Comparison of ENCODE assay signal across 1 cellular context in genomic region chr19:8445488-8446001, GRCh38.
A peak's percentile ranks its signal among the peaks of the same experiment; 100 is the strongest.
TF ChIP-seq lines count a peak whose summit lies in the region.

No MANE protein-coding gene starts in this region.

TF ChIP-seq in K562, 482 proteins besides CTCF, POLR2A, EP300 and RAD21 (continued from another document):
- 0 out of 4 replicates have a peak, but pooled peaks of 1 of the 2 experiments have one; percentile 21 for TF ChIP-seq ZNF639 (CRISPR knock-in tag; conservative IDR thresholded peaks at IDR 0.05 in 1 of 2, IDR thresholded peaks at IDR 0.05 in 1 of 2)
- TF ChIP-seq SRF (CRISPR knock-in tag; IDR thresholded peaks at IDR 0.05) = 0 out of 4 replicates have a peak, but pooled peaks of 1 of the 2 experiments have one; percentile 6
- TF ChIP-seq, protein P1, sequence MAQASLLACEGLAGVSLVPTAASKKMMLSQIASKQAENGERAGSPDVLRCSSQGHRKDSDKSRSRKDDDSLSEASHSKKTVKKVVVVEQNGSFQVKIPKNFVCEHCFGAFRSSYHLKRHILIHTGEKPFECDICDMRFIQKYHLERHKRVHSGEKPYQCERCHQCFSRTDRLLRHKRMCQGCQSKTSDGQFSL (CRISPR knock-in tag; IDR thresholded peaks at IDR 0.05) = no peak
- TF ChIP-seq, protein P1 (tag; IDR thresholded peaks at IDR 0.05) = peak in 1 of 2 experiments; percentile 54; a peak in 1 of 4 replicates
- TF ChIP-seq GABPB2 (CRISPR knock-in tag; conservative IDR thresholded peaks at IDR 0.05) = no peak
- TF ChIP-seq, protein P2, sequence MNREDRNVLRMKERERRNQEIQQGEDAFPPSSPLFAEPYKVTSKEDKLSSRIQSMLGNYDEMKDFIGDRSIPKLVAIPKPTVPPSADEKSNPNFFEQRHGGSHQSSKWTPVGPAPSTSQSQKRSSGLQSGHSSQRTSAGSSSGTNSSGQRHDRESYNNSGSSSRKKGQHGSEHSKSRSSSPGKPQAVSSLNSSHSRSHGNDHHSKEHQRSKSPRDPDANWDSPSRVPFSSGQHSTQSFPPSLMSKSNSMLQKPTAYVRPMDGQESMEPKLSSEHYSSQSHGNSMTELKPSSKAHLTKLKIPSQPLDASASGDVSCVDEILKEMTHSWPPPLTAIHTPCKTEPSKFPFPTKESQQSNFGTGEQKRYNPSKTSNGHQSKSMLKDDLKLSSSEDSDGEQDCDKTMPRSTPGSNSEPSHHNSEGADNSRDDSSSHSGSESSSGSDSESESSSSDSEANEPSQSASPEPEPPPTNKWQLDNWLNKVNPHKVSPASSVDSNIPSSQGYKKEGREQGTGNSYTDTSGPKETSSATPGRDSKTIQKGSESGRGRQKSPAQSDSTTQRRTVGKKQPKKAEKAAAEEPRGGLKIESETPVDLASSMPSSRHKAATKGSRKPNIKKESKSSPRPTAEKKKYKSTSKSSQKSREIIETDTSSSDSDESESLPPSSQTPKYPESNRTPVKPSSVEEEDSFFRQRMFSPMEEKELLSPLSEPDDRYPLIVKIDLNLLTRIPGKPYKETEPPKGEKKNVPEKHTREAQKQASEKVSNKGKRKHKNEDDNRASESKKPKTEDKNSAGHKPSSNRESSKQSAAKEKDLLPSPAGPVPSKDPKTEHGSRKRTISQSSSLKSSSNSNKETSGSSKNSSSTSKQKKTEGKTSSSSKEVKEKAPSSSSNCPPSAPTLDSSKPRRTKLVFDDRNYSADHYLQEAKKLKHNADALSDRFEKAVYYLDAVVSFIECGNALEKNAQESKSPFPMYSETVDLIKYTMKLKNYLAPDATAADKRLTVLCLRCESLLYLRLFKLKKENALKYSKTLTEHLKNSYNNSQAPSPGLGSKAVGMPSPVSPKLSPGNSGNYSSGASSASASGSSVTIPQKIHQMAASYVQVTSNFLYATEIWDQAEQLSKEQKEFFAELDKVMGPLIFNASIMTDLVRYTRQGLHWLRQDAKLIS (CRISPR knock-in tag; IDR thresholded peaks at IDR 0.05) = 0 out of 2 replicates have a peak, but pooled peaks have one; percentile 1
- no peak for TF ChIP-seq NCOA2 (IDR thresholded peaks at IDR 0.05; ENCODE audit: partially characterized antibody in 2 of 2)
- TF ChIP-seq E2F1 (CRISPR knock-in tag; IDR thresholded peaks at IDR 0.05) = no peak
- TF ChIP-seq SIN3A (IDR thresholded peaks at IDR 0.05; ENCODE audit: borderline replicate concordance in 2 of 2, control insufficient read depth in 1 of 2, low read depth in 2 of 2, low read length in 2 of 2) = peak; percentile 53 to 60; a peak in 1 of 4 replicates
- no peak for TF ChIP-seq GABPB1 (CRISPR knock-in tag; IDR thresholded peaks at IDR 0.05)
- TF ChIP-seq RBBP5 (IDR thresholded peaks at IDR 0.05; ENCODE audit: borderline replicate concordance, insufficient read depth, low read length, poor library complexity, severe bottlenecking) = peak; percentile 33
- TF ChIP-seq MAZ (CRISPR knock-in tag; conservative IDR thresholded peaks at IDR 0.05 in 1 of 2, IDR thresholded peaks at IDR 0.05 in 1 of 2) = peak in 1 of 2 experiments; percentile 33; a peak in 1 of 4 replicates
- no peak for TF ChIP-seq ZBTB8A (IDR thresholded peaks at IDR 0.05; ENCODE audit: partially characterized antibody)
- no peak for TF ChIP-seq SRSF3 (IDR thresholded peaks at IDR 0.05; ENCODE audit: insufficient read depth, low read length)
- TF ChIP-seq GABPA (tag; conservative IDR thresholded peaks at IDR 0.05; ENCODE audit: low read depth) = 0 out of 2 replicates have a peak, but pooled peaks have one; percentile 8
- TF ChIP-seq FOSL1 (tag; conservative IDR thresholded peaks at IDR 0.05) = 0 out of 2 replicates have a peak, but pooled peaks have one; percentile 4
- TF ChIP-seq CHD1 (IDR thresholded peaks at IDR 0.05; ENCODE audit: low read length) = peak; percentile 76
- no peak for TF ChIP-seq ZNF79 (CRISPR knock-in tag; IDR thresholded peaks at IDR 0.05; ENCODE audit: low read depth)
- TF ChIP-seq ELK3 (CRISPR knock-in tag; IDR thresholded peaks at IDR 0.05) = no peak
- peak; percentile 55 to 56; a peak in 3 of 4 replicates for TF ChIP-seq MNT (conservative IDR thresholded peaks at IDR 0.05)
- TF ChIP-seq NFIC (IDR thresholded peaks at IDR 0.05) = peak; percentile 38; the same call in 1 of the 2 replicates
- TF ChIP-seq PCBP2 (IDR thresholded peaks at IDR 0.05; ENCODE audit: low read depth, low read length, poor library complexity, severe bottlenecking) = no peak
- TF ChIP-seq, protein P3, sequence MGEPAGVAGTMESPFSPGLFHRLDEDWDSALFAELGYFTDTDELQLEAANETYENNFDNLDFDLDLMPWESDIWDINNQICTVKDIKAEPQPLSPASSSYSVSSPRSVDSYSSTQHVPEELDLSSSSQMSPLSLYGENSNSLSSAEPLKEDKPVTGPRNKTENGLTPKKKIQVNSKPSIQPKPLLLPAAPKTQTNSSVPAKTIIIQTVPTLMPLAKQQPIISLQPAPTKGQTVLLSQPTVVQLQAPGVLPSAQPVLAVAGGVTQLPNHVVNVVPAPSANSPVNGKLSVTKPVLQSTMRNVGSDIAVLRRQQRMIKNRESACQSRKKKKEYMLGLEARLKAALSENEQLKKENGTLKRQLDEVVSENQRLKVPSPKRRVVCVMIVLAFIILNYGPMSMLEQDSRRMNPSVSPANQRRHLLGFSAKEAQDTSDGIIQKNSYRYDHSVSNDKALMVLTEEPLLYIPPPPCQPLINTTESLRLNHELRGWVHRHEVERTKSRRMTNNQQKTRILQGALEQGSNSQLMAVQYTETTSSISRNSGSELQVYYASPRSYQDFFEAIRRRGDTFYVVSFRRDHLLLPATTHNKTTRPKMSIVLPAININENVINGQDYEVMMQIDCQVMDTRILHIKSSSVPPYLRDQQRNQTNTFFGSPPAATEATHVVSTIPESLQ (CRISPR knock-in tag; IDR thresholded peaks at IDR 0.05) = peak; percentile 7; the same call in 1 of the 2 replicates
- peak; percentile 80; the same call in 1 of the 2 replicates for TF ChIP-seq KAT7 (CRISPR knock-in tag; IDR thresholded peaks at IDR 0.05; ENCODE audit: borderline replicate concordance)
- TF ChIP-seq, protein P4, sequence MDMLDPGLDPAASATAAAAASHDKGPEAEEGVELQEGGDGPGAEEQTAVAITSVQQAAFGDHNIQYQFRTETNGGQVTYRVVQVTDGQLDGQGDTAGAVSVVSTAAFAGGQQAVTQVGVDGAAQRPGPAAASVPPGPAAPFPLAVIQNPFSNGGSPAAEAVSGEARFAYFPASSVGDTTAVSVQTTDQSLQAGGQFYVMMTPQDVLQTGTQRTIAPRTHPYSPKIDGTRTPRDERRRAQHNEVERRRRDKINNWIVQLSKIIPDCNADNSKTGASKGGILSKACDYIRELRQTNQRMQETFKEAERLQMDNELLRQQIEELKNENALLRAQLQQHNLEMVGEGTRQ (CRISPR knock-in tag; IDR thresholded peaks at IDR 0.05) = no peak
- no peak for TF ChIP-seq ZNF174 (CRISPR knock-in tag; IDR thresholded peaks at IDR 0.05)
- no peak for TF ChIP-seq IFI16 (CRISPR knock-in tag; IDR thresholded peaks at IDR 0.05)
- peak; percentile 17 for TF ChIP-seq CCNT2 (IDR thresholded peaks at IDR 0.05; ENCODE audit: borderline replicate concordance, extremely low read depth, insufficient read length, low read depth, low read length)
- TF ChIP-seq ARID4B (CRISPR knock-in tag; IDR thresholded peaks at IDR 0.05) = peak; percentile 70
- TF ChIP-seq, protein P5, sequence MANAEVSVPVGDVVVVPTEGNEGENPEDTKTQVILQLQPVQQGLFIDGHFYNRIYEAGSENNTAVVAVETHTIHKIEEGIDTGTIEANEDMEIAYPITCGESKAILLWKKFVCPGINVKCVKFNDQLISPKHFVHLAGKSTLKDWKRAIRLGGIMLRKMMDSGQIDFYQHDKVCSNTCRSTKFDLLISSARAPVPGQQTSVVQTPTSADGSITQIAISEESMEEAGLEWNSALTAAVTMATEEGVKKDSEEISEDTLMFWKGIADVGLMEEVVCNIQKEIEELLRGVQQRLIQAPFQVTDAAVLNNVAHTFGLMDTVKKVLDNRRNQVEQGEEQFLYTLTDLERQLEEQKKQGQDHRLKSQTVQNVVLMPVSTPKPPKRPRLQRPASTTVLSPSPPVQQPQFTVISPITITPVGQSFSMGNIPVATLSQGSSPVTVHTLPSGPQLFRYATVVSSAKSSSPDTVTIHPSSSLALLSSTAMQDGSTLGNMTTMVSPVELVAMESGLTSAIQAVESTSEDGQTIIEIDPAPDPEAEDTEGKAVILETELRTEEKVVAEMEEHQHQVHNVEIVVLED (CRISPR knock-in tag; IDR thresholded peaks at IDR 0.05) = no peak
- TF ChIP-seq HDAC6 (IDR thresholded peaks at IDR 0.05; ENCODE audit: low read depth, low read length) = no peak
- TF ChIP-seq POLR3A (IDR thresholded peaks at IDR 0.05; ENCODE audit: borderline replicate concordance, extremely low read depth, insufficient read depth, insufficient read length) = no peak
- TF ChIP-seq ZBTB34 (CRISPR knock-in tag; IDR thresholded peaks at IDR 0.05) = no peak
